ENCODE assay signal across 20 cellular contexts in genomic region chr4:116389139-116389538, GRCh38.
DNase-seq lines count a peak whose midpoint lies in the region; ATAC-seq and TF ChIP-seq lines count a peak whose summit lies in the region.
"Had no signal": no experiment of that assay in that cellular context is flagged by ENCODE, and none has a peak within 500 bp of the region (broad histone marks: within the 10 kb centered on the region; RNA-seq: fewer than 3 reads in every experiment).

No MANE protein-coding gene starts in this region.

- H3K9me3 Mint-ChIP-seq in nephron: peaks cover 9% of the 10 kb centered on the region

- DNase-seq in GM10266 (ENCODE audit: extremely low spot score) (peak; percentile 15), globus pallidus (ENCODE audit: low spot score) (no peak)
- no peak for DNase-seq in stimulated activated CD4-positive, alpha-beta T cell treated with anti-CD3 and anti-CD28 coated beads, Interleukin-4, amount 100 ng/mL, for 24 hours
- DNase-seq: ACHN; BE2C; C1 segment of cervical spinal cord; Calu3; CD4-positive, CD25-positive, alpha-beta regulatory T cell; DMS79 treated with DMSO at 0.1 percent for 48 hours; GF-D8; GM23248; IMR-90 had no signal

- H3K4me2 ChIP-seq in SU-DHL-6 (ENCODE audit: low read depth, low read length, poor library complexity, severe bottlenecking): no peak overlapping the region

- peak overlapping the region; percentile 26 for H2AFZ ChIP-seq in SU-DHL-6 (ENCODE audit: low read depth, low read length, severe bottlenecking)
- H2AFZ ChIP-seq: GM23248 had no signal

- no peaks in the 10 kb centered on the region for H3K9me2 ChIP-seq in SU-DHL-6 (replicated peaks; ENCODE audit: insufficient read depth, low read length)

- H3F3A ChIP-seq in SU-DHL-6 (ENCODE audit: insufficient read depth): no peaks in the 10 kb centered on the region

- no peaks in the 10 kb centered on the region for H3K79me2 ChIP-seq in SU-DHL-6 (ENCODE audit: insufficient read depth, low read length)

- H3K27ac ChIP-seq in SU-DHL-6 (ENCODE audit: low read depth, low read length): no peak overlapping the region
- H3K27ac ChIP-seq: GM23248, HL-60 had no signal

- peaks cover 19% of the 10 kb centered on the region for H3K4me1 Mint-ChIP-seq in nephron
- H3K4me1 Mint-ChIP-seq: CD4-positive, CD25-positive, alpha-beta regulatory T cell had no signal

- TF ChIP-seq CTCF in GM10266 (IDR thresholded peaks at IDR 0.05; ENCODE audit: control insufficient read depth, insufficient read depth, low read depth, missing control alignments) (no peak), SU-DHL-6 (IDR thresholded peaks at IDR 0.05; ENCODE audit: insufficient read depth, low read length, poor library complexity, severe bottlenecking) (no peak), nephron (IDR thresholded peaks at IDR 0.05; ENCODE audit: unreplicated experiment in 3 of 3) (no peak)

- H3K27me3 Mint-ChIP-seq in nephron (ENCODE audit: low read depth): no peaks in the 10 kb centered on the region
- H3K27me3 Mint-ChIP-seq: CD4-positive, CD25-positive, alpha-beta regulatory T cell had no signal

- H3K27me3 ChIP-seq in SU-DHL-6 (ENCODE audit: low read length): no peaks in the 10 kb centered on the region
- H3K27me3 ChIP-seq: BE2C had no signal

- H3K9ac ChIP-seq in SU-DHL-6 (ENCODE audit: low read length): no peak overlapping the region
- H3K9ac ChIP-seq: GM23248 had no signal

- H3K27ac Mint-ChIP-seq in nephron: peak overlapping the region in 2 of 3 experiments; percentile 84 to 90
- H3K27ac Mint-ChIP-seq: CD4-positive, CD25-positive, alpha-beta regulatory T cell had no signal

- no peaks in the 10 kb centered on the region for H3K36me3 ChIP-seq in SU-DHL-6 (ENCODE audit: low read length)
- H3K36me3 ChIP-seq: BE2C, HAP-1 had no signal

- H3K4me3 Mint-ChIP-seq in nephron: no peak overlapping the region

- H4K20me1 ChIP-seq in SU-DHL-6 (ENCODE audit: low read depth, low read length): no peaks in the 10 kb centered on the region

- ATAC-seq in HG02610 (IDR thresholded peaks at IDR 0.05; ENCODE audit: unreplicated experiment) (peak; percentile 46), HG03175 (IDR thresholded peaks at IDR 0.05; ENCODE audit: unreplicated experiment) (no peak), GM19351 (IDR thresholded peaks at IDR 0.05; ENCODE audit: unreplicated experiment) (no peak)
- ATAC-seq: K562 had no signal

- H3K4me3 ChIP-seq in SU-DHL-6 (ENCODE audit: insufficient read depth, low read length, poor library complexity, severe bottlenecking): no peak overlapping the region
- H3K4me3 ChIP-seq: GM23248, HAP-1, K562 had no signal

- H3K9me3 ChIP-seq in SU-DHL-6 (ENCODE audit: insufficient read depth, low read length): no peaks in the 10 kb centered on the region
- H3K9me3 ChIP-seq: BE2C, HAP-1 had no signal

- no peaks in the 10 kb centered on the region for H3K36me3 Mint-ChIP-seq in nephron (ENCODE audit: low read depth)
- H3K36me3 Mint-ChIP-seq: CD4-positive, CD25-positive, alpha-beta regulatory T cell had no signal
